20 cellular contexts compared by ENCODE assay signal in the genomic region with DNA sequence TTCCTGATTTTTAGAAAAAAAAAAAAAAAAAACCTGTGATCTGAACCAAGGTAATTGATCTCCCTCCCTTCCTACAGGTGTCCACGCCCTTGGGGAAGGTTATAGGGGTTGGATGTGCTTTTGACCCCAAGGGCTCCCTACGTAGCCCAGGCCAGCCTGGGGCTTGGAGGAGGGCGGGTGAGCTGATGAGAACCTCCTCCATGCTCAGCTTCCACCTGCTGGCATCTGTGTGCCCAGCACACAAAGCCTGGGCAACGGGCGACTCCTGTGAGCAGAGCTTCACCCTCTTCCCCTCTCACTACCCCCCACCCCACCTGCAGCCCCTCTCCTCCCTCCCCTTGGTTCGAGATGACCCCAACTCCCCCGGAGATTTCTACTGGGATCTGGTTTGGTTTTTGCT. TPM values are rescaled to one million over a fixed set of nuclear protein-coding genes. Genes with fewer than 3 reads are reported as not detected.
DNase-seq lines count a peak whose midpoint lies in the region; ATAC-seq and TF ChIP-seq lines count a peak whose summit lies in the region.
"Had no signal": no experiment of that assay in that cellular context is flagged by ENCODE, and none has a peak within 500 bp of the region (broad histone marks: within the 10 kb centered on the region; RNA-seq: fewer than 3 reads in every experiment).

No MANE protein-coding gene starts in this region.

- H2BK12ac ChIP-seq in neuronal stem cell (ENCODE audit: low read length), result no peak overlapping the region

- H2BK120ac ChIP-seq in neuronal stem cell (ENCODE audit: low read depth, low read length), result peak overlapping the region; percentile 100

- no peak overlapping the region for H4K91ac ChIP-seq in neuronal stem cell (ENCODE audit: low read depth, low read length, poor library complexity)

- H3K36me3 ChIP-seq in neuronal stem cell (replicated peaks in 1 of 2; ENCODE audit: control insufficient read depth in 2 of 2, insufficient read depth in 2 of 2, low read length in 2 of 2) (peaks cover 0 to 2% of the 10 kb centered on the region in 2 donors), heart right ventricle (no peaks in the 10 kb centered on the region)
- H3K36me3 ChIP-seq: SJCRH30 had no signal

- no peak overlapping the region for H3K23ac ChIP-seq in neuronal stem cell (ENCODE audit: low read depth, low read length, poor library complexity)

- no peak overlapping the region for H2BK5ac ChIP-seq in neuronal stem cell (ENCODE audit: low read length)

- H3K14ac ChIP-seq in neuronal stem cell (ENCODE audit: low read length), result no peak overlapping the region

- no peak overlapping the region for H3K4ac ChIP-seq in neuronal stem cell (ENCODE audit: low read length)

- H3K9ac ChIP-seq in neuronal stem cell (ENCODE audit: low read depth, low read length, poor library complexity), result no peak overlapping the region

- H3K9me3 ChIP-seq in T-helper 17 cell (ENCODE audit: control insufficient read depth, low read length, poor library complexity, severe bottlenecking) (no peaks in the 10 kb centered on the region), neuronal stem cell (replicated peaks in 1 of 2; ENCODE audit: control insufficient read depth in 2 of 2, insufficient read depth in 1 of 2, low read depth in 1 of 2, low read length in 2 of 2) (peaks cover 0 to 5% of the 10 kb centered on the region in 2 donors), heart right ventricle (peaks cover 0 to 7% (median 0%) of the 10 kb centered on the region in 11 donors)

- H3K4me3 ChIP-seq in neuronal stem cell (ENCODE audit: low read length in 2 of 2) (no peak overlapping the region), heart right ventricle (no peak overlapping the region)
- H3K4me3 ChIP-seq: GM12878, SJCRH30 had no signal

- H3K4me1 Mint-ChIP-seq in T-helper 1 cell treated with Interleukin-12 subunit alpha and Interleukin-12 subunit beta and Interleukin-4 antibody, amounts not matched to agents 30 μg/mL and 1 μg/mL, for 36 hours (ENCODE audit: low read depth), result peaks cover 17% of the 10 kb centered on the region
- peaks cover 21% of the 10 kb centered on the region for H3K4me1 Mint-ChIP-seq in T-helper 17 cell

- H3K27ac Mint-ChIP-seq in T-helper 1 cell treated with Interleukin-12 subunit alpha and Interleukin-12 subunit beta and Interleukin-4 antibody, amounts not matched to agents 30 μg/mL and 1 μg/mL, for 36 hours, result peak overlapping the region; percentile 6
- H3K27ac Mint-ChIP-seq in T-helper 17 cell, result peak overlapping the region; percentile 51

- peaks cover 36% of the 10 kb centered on the region for H3K27me3 Mint-ChIP-seq in T-helper 1 cell treated with Interleukin-12 subunit alpha and Interleukin-12 subunit beta and Interleukin-4 antibody, amounts not matched to agents 30 μg/mL and 1 μg/mL, for 36 hours (ENCODE audit: low read depth)
- H3K27me3 Mint-ChIP-seq in T-helper 17 cell, result peaks cover 22% of the 10 kb centered on the region

- H2BK15ac ChIP-seq in neuronal stem cell (ENCODE audit: low read length), result peak overlapping the region; percentile 31

- peaks cover 4% of the 10 kb centered on the region for H3K9me3 Mint-ChIP-seq in T-helper 1 cell treated with Interleukin-12 subunit alpha and Interleukin-12 subunit beta and Interleukin-4 antibody, amounts not matched to agents 30 μg/mL and 1 μg/mL, for 36 hours
- H3K9me3 Mint-ChIP-seq: CD4-positive, CD25-positive, alpha-beta regulatory T cell had no signal

- H3K27me3 ChIP-seq in neuronal stem cell (ENCODE audit: control insufficient read depth in 3 of 3, insufficient read depth in 3 of 3, low read depth in 1 of 3, low read length in 3 of 3) (no peaks in the 10 kb centered on the region), heart right ventricle (peaks cover 0 to 22% (median 0%) of the 10 kb centered on the region in 7 donors)
- H3K27me3 ChIP-seq: SJCRH30 had no signal

- no peak for TF ChIP-seq CTCF in heart right ventricle (IDR thresholded peaks at IDR 0.05)

- H3K4me1 ChIP-seq in neuronal stem cell (ENCODE audit: control insufficient read depth in 2 of 2, insufficient read depth in 1 of 2, low read depth in 1 of 2, low read length in 2 of 2) (peaks cover 15 to 19% of the 10 kb centered on the region in 2 donors), heart right ventricle (peaks cover 0 to 32% (median 21%) of the 10 kb centered on the region in 9 donors)

- H4K8ac ChIP-seq in neuronal stem cell (ENCODE audit: low read depth, low read length), result no peak overlapping the region

- no peak overlapping the region for H2AFZ ChIP-seq in neuronal stem cell (ENCODE audit: low read length)

- peak overlapping the region; percentile 69 for H3K18ac ChIP-seq in neuronal stem cell (ENCODE audit: low read length)

- ATAC-seq in T-helper 17 cell (no peak), heart right ventricle (no peak)
- ATAC-seq: GM12878, PC-3 had no signal

- peaks cover 4% of the 10 kb centered on the region for H3K36me3 Mint-ChIP-seq in T-helper 1 cell treated with Interleukin-12 subunit alpha and Interleukin-12 subunit beta and Interleukin-4 antibody, amounts not matched to agents 30 μg/mL and 1 μg/mL, for 36 hours (ENCODE audit: low read depth)
- H3K36me3 Mint-ChIP-seq in T-helper 17 cell (ENCODE audit: low read depth), result peaks cover 3% of the 10 kb centered on the region
- H3K36me3 Mint-ChIP-seq: CD4-positive, CD25-positive, alpha-beta regulatory T cell had no signal

- peaks cover 4% of the 10 kb centered on the region for H3K79me1 ChIP-seq in neuronal stem cell (ENCODE audit: low read depth, low read length)

- H2AK5ac ChIP-seq in neuronal stem cell (ENCODE audit: low read depth, low read length), result peak overlapping the region; percentile 88

- no peak for DNase-seq in T-helper 1 cell
- DNase-seq in T-helper 17 cell, result no peak
- DNase-seq in neuronal stem cell (ENCODE audit: low spot score), result no peak
- DNase-seq in NOMO-1 treated with DMSO at 0.1 percent for 48 hours (lab: John Stamatoyannopoulos, UW; ENCODE audit: unreplicated experiment), result no peak
- DNase-seq in activated CD4-positive, alpha-beta T cell treated with anti-CD3 and anti-CD28 coated beads, Interleukin-2, amount 50 U/mL, for 48 hours, result no peak
- no peak for DNase-seq in heart right ventricle
- DNase-seq in stimulated activated CD4-positive, alpha-beta T cell treated with anti-CD3 and anti-CD28 coated beads, Interleukin-2, amount 100 ng/mL, for 48 hours, result no peak
- DNase-seq: 8988T; CD4-positive, CD25-positive, alpha-beta regulatory T cell; NCI-H1105; NCI-H2081; NCI-H2171 treated with DMSO at 0.1 percent for 48 hours; NCI-H446 treated with DMSO at 0.1 percent for 48 hours; NCI-H748 treated with DMSO at 0.1 percent for 48 hours; PC-3; SJCRH30 had no signal

- no peak overlapping the region for H3K4me3 Mint-ChIP-seq in T-helper 1 cell treated with Interleukin-12 subunit alpha and Interleukin-12 subunit beta and Interleukin-4 antibody, amounts not matched to agents 30 μg/mL and 1 μg/mL, for 36 hours
- H3K4me3 Mint-ChIP-seq in T-helper 17 cell, result peak overlapping the region; percentile 53

- intact Hi-C loops in heart right ventricle (cut with DNase I), result loop anchor here in 1 of 10 donors (2.0 kb wide), 1 partner anchor 45 kb away; no protein-coding TSS in a partner anchor

- no peak overlapping the region for H3K4me2 ChIP-seq in neuronal stem cell (ENCODE audit: insufficient read depth, low read length, poor library complexity, severe bottlenecking)

- H3K27ac ChIP-seq in neuronal stem cell (replicated peaks; ENCODE audit: low read length), result no peak overlapping the region
- no peak overlapping the region for H3K27ac ChIP-seq in heart right ventricle
- H3K27ac ChIP-seq: RWPE1, SJCRH30 had no signal

- WGBS in neuronal stem cell (ENCODE audit: extremely low coverage in 2 of 2, insufficient read length in 2 of 2, insufficient replicate concordance in 1 of 2), 2 donors, result no CpG with 5 or more reads among the region's 7 CpGs
- 84 to 91% methylated on average over 7 of the region's 7 CpGs for WGBS in heart right ventricle, 2 donors

RNA-seq across cellular contexts. Expression of a gene that starts 25.3 kb away (rescaled TPM):
- total RNA-seq in T-helper 17 cell (10 to 100 TPM; 61.0 to 76.1 TPM), heart right ventricle (10 to 100 TPM; 22.5 to 40.1 (median 27.7) TPM)
- 19.0 TPM for polyA plus RNA-seq in neuronal stem cell (2013, experiment 1 of 2)
- 19.6 TPM for polyA plus RNA-seq in neuronal stem cell (2013, experiment 2 of 2)
- polyA plus RNA-seq in heart right ventricle, result 10 to 100 TPM; 27.0 to 73.8 TPM

RNA-seq across cellular contexts. Expression of a gene that starts 59.5 kb away (rescaled TPM):
- total RNA-seq in T-helper 17 cell (not detected), heart right ventricle (1 to 10 TPM in 1 of 10 donors, under 1 TPM in 4, not detected in 5; 0.34 to 1.0 (median 0.42) TPM)
- polyA plus RNA-seq in neuronal stem cell (2013, experiment 1 of 2), result 3.0 TPM
- polyA plus RNA-seq in neuronal stem cell (2013, experiment 2 of 2), result 2.8 TPM
- under 1 TPM; 0.17 to 0.22 TPM for polyA plus RNA-seq in heart right ventricle
- total RNA-seq: CD4-positive, CD25-positive, alpha-beta regulatory T cell; GM12878; LHCN-M2; PC-3; SJCRH30 had no signal
- polyA plus RNA-seq: CD4-positive, CD25-positive, alpha-beta regulatory T cell; GM12878 had no signal

RNA-seq across cellular contexts. Expression of a gene that starts 59.9 kb away (rescaled TPM):
- 1 to 10 TPM; 2.4 to 2.9 TPM for total RNA-seq in T-helper 17 cell
- 23.8 TPM for polyA plus RNA-seq in neuronal stem cell (2013, experiment 1 of 2)
- 21.4 TPM for polyA plus RNA-seq in neuronal stem cell (2013, experiment 2 of 2)
- total RNA-seq in heart right ventricle, result 100 to 1,000 TPM; 159 to 295 (median 195) TPM
- 100 to 1,000 TPM in 1 of 2 donors, 10 to 100 TPM in 1; 74.6 to 220 TPM for polyA plus RNA-seq in heart right ventricle

Comparison
In these comparisons a context has a peak if more than half of its experiments do, and no peak if none do; other contexts are left out.
1. RNA of a gene that starts 59.9 kb away (total RNA-seq): 159 to 295 TPM in heart right ventricle; 2.4 to 2.9 TPM in T-helper 17 cell; every median in the first group is over 10 times any median in the second.